Comparison of ENCODE assay signal across 19 cellular contexts in genomic region chr5:20619606-20620005, GRCh38.
"Had no signal": no experiment of that assay in that cellular context is flagged by ENCODE, and none has a peak within 500 bp of the region (broad histone marks: within the 10 kb centered on the region; RNA-seq: fewer than 3 reads in every experiment).

No MANE protein-coding gene starts in this region.

- H3K27ac ChIP-seq: ascending aorta, body of pancreas had no signal

- H3K4me3 Mint-ChIP-seq: activated B cell treated with CpG ODN at 0.5 μM for 24 hours; activated CD4-positive, alpha-beta T cell treated with anti-CD3 and anti-CD28 coated beads, Interleukin-2, amount 10 ng/mL, durations not matched to agents 24 days and 14 days; activated CD8-positive, alpha-beta memory T cell treated with anti-CD3 and anti-CD28 coated beads, Interleukin-2, amount 10 ng/mL, durations not matched to agents 7 days and 5 days; activated naive CD4-positive, alpha-beta T cell treated with anti-CD3 and anti-CD28 coated beads, Interleukin-2, amount 50 U/mL, for 24 hours; activated T-cell treated with anti-CD3 and anti-CD28 coated beads, Interleukin-2, amount 50 U/mL, for 24 hours; activated T-helper 1 cell treated with anti-CD3 and anti-CD28 coated beads, Interleukin-12 subunit alpha, Interleukin-12 subunit beta, Interleukin-2, Interleukin-4 antibody, amounts not matched to agents 30 ng/mL and 10 ng/mL and 1 ng/mL, durations not matched to agents 14 hours and 24 hours and 36 hours; T-helper 17 cell had no signal

- H3K36me3 Mint-ChIP-seq: activated CD8-positive, alpha-beta memory T cell treated with anti-CD3 and anti-CD28 coated beads, Interleukin-2, amount 10 ng/mL, durations not matched to agents 7 days and 5 days; activated naive CD4-positive, alpha-beta T cell treated with anti-CD3 and anti-CD28 coated beads, Interleukin-2, amount 50 U/mL, for 24 hours had no signal

- H3K27me3 ChIP-seq: ascending aorta, body of pancreas had no signal

- H3K27me3 Mint-ChIP-seq: activated B cell treated with CpG ODN at 0.5 μM for 24 hours; activated CD4-positive, alpha-beta T cell treated with anti-CD3 and anti-CD28 coated beads, Interleukin-2, amount 10 ng/mL, durations not matched to agents 24 days and 14 days; activated CD8-positive, alpha-beta memory T cell treated with anti-CD3 and anti-CD28 coated beads, Interleukin-2, amount 10 ng/mL, durations not matched to agents 7 days and 5 days; activated naive CD4-positive, alpha-beta T cell treated with anti-CD3 and anti-CD28 coated beads, Interleukin-2, amount 50 U/mL, for 24 hours; activated T-cell treated with anti-CD3 and anti-CD28 coated beads, Interleukin-2, amount 50 U/mL, for 24 hours; T-helper 17 cell had no signal

- H3K9me3 Mint-ChIP-seq: activated B cell treated with CpG ODN at 0.5 μM for 24 hours; activated CD4-positive, alpha-beta T cell treated with anti-CD3 and anti-CD28 coated beads, Interleukin-2, amount 10 ng/mL, durations not matched to agents 24 days and 14 days had no signal

- H3K4me3 ChIP-seq: ascending aorta, body of pancreas had no signal

- H3K9me3 ChIP-seq: ascending aorta, body of pancreas had no signal

- H3K4me1 ChIP-seq: ascending aorta, body of pancreas had no signal

- H3K36me3 ChIP-seq: ascending aorta had no signal

- ATAC-seq: activated CD8-positive, alpha-beta memory T cell treated with anti-CD3 and anti-CD28 coated beads, Interleukin-2, amount 10 ng/mL, durations not matched to agents 7 days and 5 days; body of pancreas; T-helper 17 cell had no signal

- H3K4me1 Mint-ChIP-seq: activated B cell treated with CpG ODN at 0.5 μM for 24 hours; activated CD4-positive, alpha-beta T cell treated with anti-CD3 and anti-CD28 coated beads, Interleukin-2, amount 10 ng/mL, durations not matched to agents 24 days and 14 days; activated CD8-positive, alpha-beta memory T cell treated with anti-CD3 and anti-CD28 coated beads, Interleukin-2, amount 10 ng/mL, durations not matched to agents 7 days and 5 days; activated naive CD4-positive, alpha-beta T cell treated with anti-CD3 and anti-CD28 coated beads, Interleukin-2, amount 50 U/mL, for 24 hours; T-helper 17 cell had no signal

- DNase-seq: activated B cell treated with CpG ODN at 0.5 μM for 24 hours; activated CD4-positive, alpha-beta T cell treated with anti-CD3 and anti-CD28 coated beads for 1 hour; activated CD4-positive, alpha-beta T cell treated with anti-CD3 and anti-CD28 coated beads, Interleukin-2, amount 10 ng/mL, durations not matched to agents 24 days and 14 days; activated CD4-positive, alpha-beta T cell treated with anti-CD3 and anti-CD28 coated beads, Interleukin-2, amount 50 U/mL, for 48 hours; activated CD8-positive, alpha-beta memory T cell treated with anti-CD3 and anti-CD28 coated beads, Interleukin-2, amount 10 ng/mL, durations not matched to agents 7 days and 5 days; activated effector memory CD4-positive, alpha-beta T cell treated with Interleukin-2 at 50 U/mL for 16 hours; activated naive CD4-positive, alpha-beta T cell; activated T-cell treated with anti-CD3 and anti-CD28 coated beads, Interleukin-2, amount 50 U/mL, for 24 hours; body of pancreas; central memory CD4-positive, alpha-beta T cell; KG1; NCI-H1048; NCI-H2029 treated with DMSO at 0.1 percent for 48 hours; SHP77 treated with DMSO at 0.1 percent for 48 hours; T-helper 17 cell; T1000 had no signal

- H3K27ac Mint-ChIP-seq: activated B cell treated with CpG ODN at 0.5 μM for 24 hours; activated CD4-positive, alpha-beta T cell treated with anti-CD3 and anti-CD28 coated beads, Interleukin-2, amount 10 ng/mL, durations not matched to agents 24 days and 14 days; activated CD8-positive, alpha-beta memory T cell treated with anti-CD3 and anti-CD28 coated beads, Interleukin-2, amount 10 ng/mL, durations not matched to agents 7 days and 5 days; activated naive CD4-positive, alpha-beta T cell treated with anti-CD3 and anti-CD28 coated beads, Interleukin-2, amount 50 U/mL, for 24 hours; activated T-cell treated with anti-CD3 and anti-CD28 coated beads, Interleukin-2, amount 50 U/mL, for 24 hours; activated T-helper 1 cell treated with anti-CD3 and anti-CD28 coated beads, Interleukin-12 subunit alpha, Interleukin-12 subunit beta, Interleukin-2, Interleukin-4 antibody, amounts not matched to agents 30 ng/mL and 10 ng/mL and 1 ng/mL, durations not matched to agents 14 hours and 24 hours and 36 hours; T-helper 17 cell had no signal
